17 cellular contexts compared by ENCODE assay signal in the genomic region with DNA sequence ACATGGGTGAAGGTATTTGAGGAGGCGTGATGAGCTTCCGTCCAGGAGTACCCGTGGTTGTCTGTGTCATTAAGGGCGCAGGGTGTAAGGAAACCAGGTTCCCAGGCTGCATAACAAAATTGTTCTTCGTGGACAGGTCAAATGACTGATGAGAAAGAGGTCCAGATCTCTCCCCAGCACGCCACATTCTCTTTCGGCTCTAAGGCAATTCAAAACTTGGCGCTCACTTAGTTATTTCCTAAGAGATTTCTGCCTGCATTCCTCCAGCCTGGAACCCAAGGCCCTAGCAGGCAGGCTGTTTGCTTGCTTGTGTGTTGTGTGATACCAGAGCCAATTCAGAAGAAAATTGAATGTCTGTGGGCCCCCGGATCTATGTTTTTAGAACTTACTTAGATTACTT.
DNase-seq lines count a peak whose midpoint lies in the region; ATAC-seq and TF ChIP-seq lines count a peak whose summit lies in the region.
"Had no signal": no experiment of that assay in that cellular context is flagged by ENCODE, and none has a peak within 500 bp of the region (broad histone marks: within the 10 kb centered on the region; RNA-seq: fewer than 3 reads in every experiment).

No MANE protein-coding gene starts in this region.

- H3K4me1 Mint-ChIP-seq in activated T-cell treated with anti-CD3 and anti-CD28 coated beads, Interleukin-2, amount 50 U/mL, for 24 hours (ENCODE audit: low read depth) = peaks cover 15% of the 10 kb centered on the region
- H3K4me1 Mint-ChIP-seq in T-cell = peaks cover 0 to 4% (median 4%) of the 10 kb centered on the region in 3 donors
- peaks cover 17% of the 10 kb centered on the region for H3K4me1 Mint-ChIP-seq in neural crest cell

- peaks cover 56% of the 10 kb centered on the region for H3K36me3 Mint-ChIP-seq in activated T-cell treated with anti-CD3 and anti-CD28 coated beads, Interleukin-2, amount 50 U/mL, for 24 hours (ENCODE audit: low read depth)
- H3K36me3 Mint-ChIP-seq in T-cell (peaks cover 31% of the 10 kb centered on the region), neural crest cell (ENCODE audit: low read depth) (peaks cover 60% of the 10 kb centered on the region)

- no peak overlapping the region for H3K4me3 Mint-ChIP-seq in activated T-cell treated with anti-CD3 and anti-CD28 coated beads, Interleukin-2, amount 50 U/mL, for 24 hours
- H3K4me3 Mint-ChIP-seq in T-cell (no peak overlapping the region), neural crest cell (peak overlapping the region; percentile 63)
- H3K4me3 Mint-ChIP-seq: CD4-positive, alpha-beta memory T cell; H9; IgD-negative memory B cell had no signal

- no peaks in the 10 kb centered on the region for H3K9me3 Mint-ChIP-seq in activated T-cell treated with anti-CD3 and anti-CD28 coated beads, Interleukin-2, amount 50 U/mL, for 24 hours
- H3K9me3 Mint-ChIP-seq in T-cell (no peaks in the 10 kb centered on the region), neural crest cell (peaks cover 9% of the 10 kb centered on the region)
- H3K9me3 Mint-ChIP-seq: IgD-negative memory B cell had no signal

- no peaks in the 10 kb centered on the region for H3K27me3 Mint-ChIP-seq in activated T-cell treated with anti-CD3 and anti-CD28 coated beads, Interleukin-2, amount 50 U/mL, for 24 hours
- H3K27me3 Mint-ChIP-seq in T-cell (no peaks in the 10 kb centered on the region), neural crest cell (ENCODE audit: low read depth) (no peaks in the 10 kb centered on the region)
- H3K27me3 Mint-ChIP-seq: CD4-positive, alpha-beta memory T cell; IgD-negative memory B cell had no signal

- TF ChIP-seq CTCF in fibroblast of mammary gland (conservative IDR thresholded peaks at IDR 0.05; ENCODE audit: control insufficient read depth, insufficient read depth, low read depth, low read length) (no peak), neural crest cell (conservative IDR thresholded peaks at IDR 0.05) (no peak)

- H3K27ac Mint-ChIP-seq in activated T-cell treated with anti-CD3 and anti-CD28 coated beads, Interleukin-2, amount 50 U/mL, for 24 hours = peak overlapping the region; percentile 26
- peak overlapping the region; percentile 7 to 11 for H3K27ac Mint-ChIP-seq in T-cell
- H3K27ac Mint-ChIP-seq in neural crest cell (ENCODE audit: unreplicated experiment) = no peak overlapping the region
- H3K27ac Mint-ChIP-seq: IgD-negative memory B cell had no signal

- POLR2A ChIA-PET in T-cell (lab: Charles Lee) = no interaction called here

- no peak overlapping the region for H3K4me3 ChIP-seq in fibroblast of mammary gland (ENCODE audit: control insufficient read depth, low read depth, low read length)

- DNase-seq in activated T-cell treated with anti-CD3 and anti-CD28 coated beads, Interleukin-2, amount 50 U/mL, for 24 hours = no peak
- DNase-seq in activated T-cell treated with anti-CD3 and anti-CD28 coated beads, Interleukin-2, amount 50 U/mL, for 1 hour = no peak
- DNase-seq in T-cell (no peak), fibroblast of mammary gland (ENCODE audit: low read depth) (peak; percentile 78), neural crest cell (ENCODE audit: low read depth, low spot score) (no peak), ureter (ENCODE audit: low spot score) (no peak), NCI-H82 treated with DMSO at 0.1 percent for 48 hours (lab: John Stamatoyannopoulos, UW; ENCODE audit: unreplicated experiment) (no peak)
- DNase-seq: 8988T; CD4-positive, alpha-beta memory T cell; DMS79 treated with DMSO at 0.1 percent for 48 hours; H9; NCI-H187; NCI-H345; NCI-H69; NK-92 treated with Interleukin-12 subunit alpha and Interleukin-12 subunit beta, amount 100 ng/mL, for 24 hours had no signal

- CTCF ChIA-PET in T-cell (lab: Charles Lee) = no interaction called here

- no peak for ATAC-seq in T-cell (replicated peaks in 1 of 4)
- ATAC-seq in HG03025 (IDR thresholded peaks at IDR 0.05; ENCODE audit: low FRiP score, unreplicated experiment) = no peak
